Comparison of ENCODE assay signal across 18 cellular contexts in genomic region chr3:174202561-174202960, GRCh38.
DNase-seq lines count a peak whose midpoint lies in the region; ATAC-seq and TF ChIP-seq lines count a peak whose summit lies in the region.
"Had no signal": no experiment of that assay in that cellular context is flagged by ENCODE, and none has a peak within 500 bp of the region (broad histone marks: within the 10 kb centered on the region; RNA-seq: fewer than 3 reads in every experiment).

No MANE protein-coding gene starts in this region.

- no peak overlapping the region for H3K4me3 ChIP-seq in GM23338
- H3K4me3 ChIP-seq: body of pancreas, vagina had no signal

- peak overlapping the region; percentile 37; the same call in 1 of the 2 replicates for H3K27ac Mint-ChIP-seq in GM23338
- H3K27ac Mint-ChIP-seq: CD14-positive monocyte; dendritic cell treated with granulocyte-macrophage colony-stimulating factor and Interleukin-4, amounts not matched to agents 40 ng/mL and 50 ng/mL, for 4 days had no signal

- no peak for ATAC-seq in GM23338
- no peak for ATAC-seq in GM19328 (IDR thresholded peaks at IDR 0.05; ENCODE audit: unreplicated experiment)
- ATAC-seq: body of pancreas had no signal

- H3F3A ChIP-seq in GM23338 (replicated peaks; ENCODE audit: low read depth): no peaks in the 10 kb centered on the region

- H4K20me1 ChIP-seq in GM23338 (replicated peaks; ENCODE audit: insufficient read depth): no peaks in the 10 kb centered on the region

- H3K36me3 ChIP-seq in GM23338 (ENCODE audit: insufficient read depth): no peaks in the 10 kb centered on the region
- H3K36me3 ChIP-seq: vagina had no signal

- no peaks in the 10 kb centered on the region for H3K9me2 ChIP-seq in GM23338 (ENCODE audit: insufficient read depth)

- H3K4me1 Mint-ChIP-seq in GM23338: peaks cover 15% of the 10 kb centered on the region

- H3K4me2 ChIP-seq in GM23338: no peak overlapping the region

- TF ChIP-seq CTCF in GM23338 (conservative IDR thresholded peaks at IDR 0.05; ENCODE audit: low read depth in 2 of 2): no peak

- H3K4me3 Mint-ChIP-seq in GM23338: no peak overlapping the region
- H3K4me3 Mint-ChIP-seq: CD14-positive monocyte; dendritic cell treated with granulocyte-macrophage colony-stimulating factor and Interleukin-4, amounts not matched to agents 40 ng/mL and 50 ng/mL, for 4 days had no signal

- H3K27me3 Mint-ChIP-seq in GM23338 (ENCODE audit: insufficient read depth, low read depth, poor library complexity): peaks cover 1% of the 10 kb centered on the region
- H3K27me3 Mint-ChIP-seq: dendritic cell treated with granulocyte-macrophage colony-stimulating factor and Interleukin-4, amounts not matched to agents 40 ng/mL and 50 ng/mL, for 4 days had no signal

- peaks cover 13% of the 10 kb centered on the region; the same call in 1 of the 2 replicates for H3K4me1 ChIP-seq in GM23338 (ENCODE audit: insufficient read depth)
- H3K4me1 ChIP-seq: body of pancreas, vagina had no signal

- no peak overlapping the region; the same call in 1 of the 2 replicates for H3K27ac ChIP-seq in GM23338 (ENCODE audit: low read depth)
- H3K27ac ChIP-seq: body of pancreas, epithelial cell of prostate, vagina had no signal

- H3K9me3 Mint-ChIP-seq in GM23338: no peaks in the 10 kb centered on the region

- no peaks in the 10 kb centered on the region for H3K27me3 ChIP-seq in GM23338 (ENCODE audit: insufficient read depth)
- H3K27me3 ChIP-seq: body of pancreas, vagina had no signal

- no peaks in the 10 kb centered on the region for H3K36me3 Mint-ChIP-seq in GM23338 (ENCODE audit: low read depth)
- H3K36me3 Mint-ChIP-seq: CD14-positive monocyte had no signal

- DNase-seq in GM23338 (ENCODE audit: low spot score): no peak
- DNase-seq in NCI-H69 (lab: John Stamatoyannopoulos, UW): peak; percentile 89
- peak; percentile 2 for DNase-seq in fibroblast of gingiva (ENCODE audit: low read depth)
- peak; percentile 45 for DNase-seq in renal cortical epithelial cell (ENCODE audit: low read depth)
- no peak for DNase-seq in SHP77 treated with DMSO at 0.1 percent for 48 hours (lab: John Stamatoyannopoulos, UW)
- DNase-seq in stimulated activated CD4-positive, alpha-beta T cell treated with anti-CD3 and anti-CD28 coated beads, Interleukin-1b, Interleukin-23, amount 100 ng/mL, for 48 hours: no peak
- DNase-seq: activated CD4-positive, alpha-beta T cell treated with anti-CD3 and anti-CD28 coated beads for 4 hours; activated naive CD4-positive, alpha-beta T cell; body of pancreas; DMS153; occipital lobe; stimulated activated CD4-positive, alpha-beta T cell treated with anti-CD3 and anti-CD28 coated beads, Interleukin-4, amount 100 ng/mL, for 24 hours; SW 1271 had no signal

- H2AFZ ChIP-seq in GM23338: no peak overlapping the region

- H3K79me2 ChIP-seq in GM23338 (replicated peaks; ENCODE audit: insufficient read depth): no peaks in the 10 kb centered on the region

TF ChIP-seq in GM23338, 12 proteins besides CTCF, POLR2A, EP300 and RAD21:
- no peak for TF ChIP-seq ETS1 (IDR thresholded peaks at IDR 0.05)
- TF ChIP-seq EZH2 (IDR thresholded peaks at IDR 0.05; ENCODE audit: low read depth, unreplicated experiment): no peak
- TF ChIP-seq POLR2AphosphoS5 (IDR thresholded peaks at IDR 0.05; ENCODE audit: low read depth): no peak
- TF ChIP-seq NANOG (IDR thresholded peaks at IDR 0.05; ENCODE audit: borderline replicate concordance): no peak
- no peak for TF ChIP-seq CREB1 (CRISPR knock-in tag; IDR thresholded peaks at IDR 0.05; ENCODE audit: low read depth)
- no peak for TF ChIP-seq STAT1 (IDR thresholded peaks at IDR 0.05; ENCODE audit: unreplicated experiment)

Comparison
In these comparisons a context has a peak if more than half of its experiments do, and no peak if none do; other contexts are left out.
1. DNase-seq: peak in NCI-H69 (single experiment), fibroblast of gingiva (single experiment) and renal cortical epithelial cell (single experiment); none in GM23338 (single experiment), SHP77 treated with DMSO at 0.1 percent for 48 hours (single experiment) and stimulated activated CD4-positive, alpha-beta T cell treated with anti-CD3 and anti-CD28 coated beads, Interleukin-1b, Interleukin-23, amount 100 ng/mL, for 48 hours (single experiment).